Comparison of ENCODE assay signal across 28 cellular contexts in genomic region chr18:10329116-10329515, GRCh38.
DNase-seq lines count a peak whose midpoint lies in the region; ATAC-seq, FAIRE-seq and TF ChIP-seq lines count a peak whose summit lies in the region.
"Had no signal": no experiment of that assay in that cellular context is flagged by ENCODE, and none has a peak within 500 bp of the region (broad histone marks: within the 10 kb centered on the region; RNA-seq: fewer than 3 reads in every experiment).

No MANE protein-coding gene starts in this region.

- DNase-seq in D721Med (ENCODE audit: insufficient read length, low spot score) (peak; percentile 45), NCI-H82 treated with DMSO at 0.1 percent for 48 hours (lab: John Stamatoyannopoulos, UW; ENCODE audit: unreplicated experiment) (peak; percentile 68), epithelial cell of esophagus (ENCODE audit: low read depth) (peak; percentile 34), retinal pigment epithelial cell (ENCODE audit: low read depth) (peak; percentile 63), omental fat pad (ENCODE audit: low spot score) (no peak), anterior cingulate cortex (lab: John Stamatoyannopoulos, UW) (no peak), activated gamma-delta T cell treated with Interleukin-2 at 50 U/mL for 16 hours (no peak)
- DNase-seq: activated naive CD4-positive, alpha-beta T cell; activated T-cell treated with anti-CD3 and anti-CD28 coated beads, Interleukin-2, amount 50 U/mL, for 1 hour; CD4-positive, CD25-positive, alpha-beta regulatory T cell; DMS153; endodermal cell; GF-D8; KBM-7; left lung; midbrain; MV-4-11; NCI-H1694; NCI-H2171; NCI-H526; right lobe of liver; substantia nigra; T1000; upper lobe of right lung had no signal

- FAIRE-seq in D721Med (lab: Jason Lieb, UNC), result peak; percentile 91
- FAIRE-seq: colon had no signal

- no peak for TF ChIP-seq CTCF in D721Med (IDR thresholded peaks at IDR 0.05; ENCODE audit: insufficient read depth, missing control alignments)
- TF ChIP-seq CTCF in epithelial cell of esophagus (IDR thresholded peaks at IDR 0.05; ENCODE audit: insufficient read depth, low read depth, low read length, missing control alignments), result no peak
- no peak for TF ChIP-seq CTCF in retinal pigment epithelial cell (conservative IDR thresholded peaks at IDR 0.05; ENCODE audit: low read depth, low read length)
- TF ChIP-seq CTCF in omental fat pad (IDR thresholded peaks at IDR 0.05), result no peak

- ATAC-seq in omental fat pad (ENCODE audit: low FRiP score), result no peak
- ATAC-seq: activated CD4-positive, CD25-positive, alpha-beta regulatory T cell treated with anti-CD3 and anti-CD28 coated beads, Interleukin-2, amount 50 U/mL, for 24 hours; left lung; natural killer cell treated with Interleukin-12 subunit alpha and Interleukin-12 subunit beta and Interleukin-15 and Interleukin-18, amount 100 ng/mL, for 72 hours; right lobe of liver; upper lobe of right lung had no signal

- H3K4me3 ChIP-seq in epithelial cell of esophagus (ENCODE audit: low read length) (no peak overlapping the region), retinal pigment epithelial cell (ENCODE audit: low read length) (no peak overlapping the region)
- H3K4me3 ChIP-seq: ascending aorta, left lung, right lobe of liver, upper lobe of right lung had no signal

Comparison
In these comparisons a context has a peak if more than half of its experiments do, and no peak if none do; other contexts are left out.
1. DNase-seq: peak in D721Med (single experiment), NCI-H82 treated with DMSO at 0.1 percent for 48 hours (single experiment), epithelial cell of esophagus (single experiment) and retinal pigment epithelial cell (single experiment); none in omental fat pad (single experiment), anterior cingulate cortex (0 of 58) and activated gamma-delta T cell treated with Interleukin-2 at 50 U/mL for 16 hours (single experiment).